Comparison of ENCODE assay signal across 9 cellular contexts in genomic region chr11:1757861-1758610, GRCh38. TPM values are rescaled to one million over a fixed set of nuclear protein-coding genes. Genes with fewer than 3 reads are reported as not detected.
DNase-seq lines count a peak whose midpoint lies in the region; ATAC-seq, FAIRE-seq and TF ChIP-seq lines count a peak whose summit lies in the region.
"Had no signal": no experiment of that assay in that cellular context is flagged by ENCODE, and none has a peak within 500 bp of the region (broad histone marks: within the 10 kb centered on the region; RNA-seq: fewer than 3 reads in every experiment).

No MANE protein-coding gene starts in this region.

- peaks cover 38 to 75% (median 52%) of the 10 kb centered on the region in 4 donors for H3K4me1 ChIP-seq in liver (ENCODE audit: control insufficient read depth in 4 of 4, insufficient read depth in 4 of 4, low read length in 3 of 4)
- peaks cover 31% of the 10 kb centered on the region for H3K4me1 ChIP-seq in HepG2 (ENCODE audit: insufficient read depth, low read length)
- H3K4me1 ChIP-seq in mucosa of rectum (ENCODE audit: control insufficient read depth in 2 of 2, insufficient read depth in 2 of 2, low read length in 2 of 2): peaks cover 41% of the 10 kb centered on the region in 2 donors
- H3K4me1 ChIP-seq in vagina: peaks cover 75% of the 10 kb centered on the region

- 68% methylated on average over 17 of the region's 17 CpGs for WGBS in liver
- 90% methylated on average over 14 of the region's 17 CpGs for WGBS in HepG2 (ENCODE audit: low lambda C conversion rate)

- TF ChIP-seq EP300 in HepG2 (IDR thresholded peaks at IDR 0.05; ENCODE audit: low read depth in 2 of 2, low read length in 2 of 2) (no peak), HepG2 (CRISPR knock-in tag; IDR thresholded peaks at IDR 0.05; ENCODE audit: borderline replicate concordance) (no peak)

- POLR2A ChIA-PET in HepG2 (lab: Yijun Ruan, JAX): no interaction called here
- POLR2A ChIA-PET in HEK293T (lab: Yijun Ruan, JAX): no interaction called here

- ATAC-seq in HepG2: no peak
- no peak for ATAC-seq in HG03378 (IDR thresholded peaks at IDR 0.05; ENCODE audit: unreplicated experiment)

- CTCF ChIA-PET in HepG2 (lab: Yijun Ruan, JAX; ENCODE audit: low intra/inter-chr PET ratio, low total read pairs): no interaction called here
- CTCF ChIA-PET in HEK293T (lab: Yijun Ruan, JAX): no interaction called here

- peaks cover 7% of the 10 kb centered on the region for H3K79me2 ChIP-seq in HepG2 (ENCODE audit: insufficient read depth, low read length)

- H3K4me2 ChIP-seq in HepG2 (ENCODE audit: low read depth, low read length): no peak overlapping the region

- H3K27ac ChIP-seq in liver (ENCODE audit: low read depth in 1 of 2, low read length in 2 of 2) (peak overlapping the region; percentile 32 to 86), HepG2 (ENCODE audit: extremely low read length, insufficient read depth, low read length) (no peak overlapping the region), mucosa of rectum (ENCODE audit: low read depth in 2 of 2, low read length in 2 of 2) (peak overlapping the region; percentile 32 to 43), vagina (peak overlapping the region; percentile 95)

- in situ Hi-C loops in HepG2 (cut with HindIII; ENCODE audit: extremely low pct_ligation_motif_present, low pct_unique_long_range_greater_than_20kb): no loop called here

- no peak for TF ChIP-seq POLR2A in HepG2 (IDR thresholded peaks at IDR 0.05; ENCODE audit: insufficient read depth in 1 of 2, low read depth in 2 of 2, low read length in 2 of 2)
- TF ChIP-seq POLR2A in vagina (IDR thresholded peaks at IDR 0.05): no peak

- peaks cover 12% of the 10 kb centered on the region for H4K20me1 ChIP-seq in HepG2 (ENCODE audit: insufficient read depth, low read length)

- BruUV-seq in HepG2 (replicated peaks; lab: Mats Ljungman, UMichigan): no TSS peak

- FAIRE-seq in HepG2 (lab: Jason Lieb, UNC): no peak

- intact Hi-C loops in HepG2 (cut with micrococcal nuclease; ENCODE audit: unreplicated experiment) (no loop called here), vagina (cut with DNase I) (no loop called here)

- no peak overlapping the region for H3K4me3 ChIP-seq in liver (ENCODE audit: low read depth in 1 of 3, low read length in 3 of 3)
- H3K4me3 ChIP-seq in HepG2 (replicated peaks in 1 of 3; ENCODE audit: insufficient read depth in 1 of 3, low read depth in 2 of 3, low read length in 3 of 3): no peak overlapping the region
- H3K4me3 ChIP-seq in mucosa of rectum (ENCODE audit: low read length in 2 of 2): no peak overlapping the region
- no peak overlapping the region for H3K4me3 ChIP-seq in vagina

- TF ChIP-seq RAD21 in liver (IDR thresholded peaks at IDR 0.05) (no peak), HepG2 (CRISPR knock-in tag; IDR thresholded peaks at IDR 0.05) (no peak)

- TF ChIP-seq CTCF in liver (IDR thresholded peaks at IDR 0.05; ENCODE audit: low read depth, low read length, missing input control): no peak
- TF ChIP-seq CTCF in HepG2 (CRISPR knock-in tag; IDR thresholded peaks at IDR 0.05): no peak
- no peak for TF ChIP-seq CTCF in vagina (IDR thresholded peaks at IDR 0.05)

- H3K9me3 ChIP-seq in liver (ENCODE audit: control insufficient read depth in 4 of 4, low read length in 3 of 4) (no peaks in the 10 kb centered on the region), HepG2 (ENCODE audit: low read length) (no peaks in the 10 kb centered on the region), mucosa of rectum (ENCODE audit: control insufficient read depth in 2 of 2, low read length in 2 of 2) (no peaks in the 10 kb centered on the region), vagina (no peaks in the 10 kb centered on the region)

- no peaks in the 10 kb centered on the region for H3K27me3 ChIP-seq in liver (ENCODE audit: control insufficient read depth in 4 of 4, insufficient read depth in 4 of 4, low read length in 3 of 4)
- no peaks in the 10 kb centered on the region for H3K27me3 ChIP-seq in HepG2 (ENCODE audit: control insufficient read depth in 1 of 2, insufficient read depth in 2 of 2, low read length in 2 of 2)
- H3K27me3 ChIP-seq in mucosa of rectum (ENCODE audit: control insufficient read depth in 2 of 2, insufficient read depth in 2 of 2, low read length in 2 of 2): no peaks in the 10 kb centered on the region
- H3K27me3 ChIP-seq in vagina: no peaks in the 10 kb centered on the region

- H3K9ac ChIP-seq in liver (ENCODE audit: low read depth in 1 of 2, low read length in 2 of 2) (no peak overlapping the region), HepG2 (ENCODE audit: insufficient read depth, low read depth, low read length) (no peak overlapping the region), mucosa of rectum (ENCODE audit: low read depth in 1 of 2, low read length in 2 of 2) (no peak overlapping the region)

- H2AFZ ChIP-seq in HepG2 (ENCODE audit: low read length): no peak overlapping the region

- H3K36me3 ChIP-seq in liver (ENCODE audit: control insufficient read depth in 4 of 4, insufficient read depth in 3 of 4, low read depth in 1 of 4, low read length in 3 of 4) (peaks cover 0 to 32% (median 20%) of the 10 kb centered on the region in 4 donors), HepG2 (replicated peaks in 1 of 2; ENCODE audit: control insufficient read depth in 1 of 2, insufficient read depth in 2 of 2, low read length in 2 of 2) (peaks cover 27 to 38% of the 10 kb centered on the region in 2 experiments; a peak in 4 of 5 replicates), mucosa of rectum (ENCODE audit: control insufficient read depth in 2 of 2, insufficient read depth in 2 of 2, low read length in 2 of 2) (peaks cover 47 to 64% of the 10 kb centered on the region in 2 donors), vagina (peaks cover 0 to 69% of the 10 kb centered on the region in 2 donors)

- DNase-seq in HepG2 (ENCODE audit: low spot score): no peak
- DNase-seq in activated naive CD4-positive, alpha-beta T cell treated with Interleukin-2 at 50 U/mL for 16 hours: peak; percentile 38
- no peak for DNase-seq in vagina (ENCODE audit: extremely low spot score in 2 of 2)
- DNase-seq in NCI-H510A (lab: John Stamatoyannopoulos, UW): no peak
- DNase-seq in HEK293T (ENCODE audit: extremely low spot score): no peak
- DNase-seq: SHP77 had no signal

TF ChIP-seq in liver, 16 proteins besides CTCF, POLR2A, EP300 and RAD21 (continues in another document):
- no peak for TF ChIP-seq EGR1 (IDR thresholded peaks at IDR 0.05; ENCODE audit: low read depth in 2 of 2)

TF ChIP-seq in HepG2, 621 proteins besides CTCF, POLR2A, EP300 and RAD21 (continues in another document):
- no peak for TF ChIP-seq ZNF878 (CRISPR knock-in tag; IDR thresholded peaks at IDR 0.05)

RNA-seq across cellular contexts. Expression of gene CTSD, which starts 5.7 kb away (rescaled TPM):
- total RNA-seq in liver: 100 to 1,000 TPM; 310 to 374 TPM
- 100 to 1,000 TPM; 731 to 814 TPM for polyA plus RNA-seq in liver
- 41.6 and 143 TPM in 2 replicates for total RNA-seq in HepG2 (2016; rRNA removed; fragmentation: Illumina TruSeq; extraction: Trizol)
- 27.5 and 30.2 TPM in 2 replicates for total RNA-seq in HepG2 (2016; cell fraction: cytosol; rRNA removed; fragmentation: Illumina TruSeq; extraction: Trizol; ENCODE audit: low read depth)
- 34.4 and 150 TPM in 2 replicates for total RNA-seq in HepG2 (2016; cell fraction: insoluble cytoplasmic fraction; rRNA removed; fragmentation: Illumina TruSeq; extraction: Trizol)
- total RNA-seq in HepG2 (2016; cell fraction: membrane; rRNA removed; fragmentation: Illumina TruSeq; extraction: Trizol): 48.5 and 49.5 TPM in 2 replicates
- total RNA-seq in HepG2 (2016; cell fraction: nucleus; rRNA removed; fragmentation: Illumina TruSeq; extraction: Trizol): 148 and 175 TPM in 2 replicates
- polyA plus RNA-seq in HepG2 (2011; rRNA removed): 230 and 408 TPM in 2 replicates
- 243 and 281 TPM in 2 replicates for polyA plus RNA-seq in HepG2 (2011; cell fraction: cytosol; rRNA removed)
- 384 and 418 TPM in 2 replicates for polyA plus RNA-seq in HepG2 (2011; cell fraction: nucleus; rRNA removed)
- polyA plus RNA-seq in HepG2 (2012): 353 and 402 TPM in 2 replicates
- polyA plus RNA-seq in HepG2 (2016; cell fraction: cytosol; fragmentation: Illumina TruSeq; extraction: Trizol; ENCODE audit: low read depth): 52.6 and 53.6 TPM in 2 replicates
- 67.0 and 91.4 TPM in 2 replicates for polyA plus RNA-seq in HepG2 (2016; cell fraction: insoluble cytoplasmic fraction; fragmentation: Illumina TruSeq; extraction: Trizol; ENCODE audit: low read depth)
- 63.0 and 71.7 TPM in 2 replicates for polyA plus RNA-seq in HepG2 (2016; cell fraction: membrane; fragmentation: Illumina TruSeq; extraction: Trizol; ENCODE audit: low read depth)
- polyA plus RNA-seq in HepG2 (2016; cell fraction: nucleus; fragmentation: Illumina TruSeq; extraction: Trizol; ENCODE audit: insufficient read depth, low read depth): 389 and 405 TPM in 2 replicates
- polyA minus RNA-seq in HepG2 (2011; rRNA and poly(A)+ RNA removed; ENCODE audit: low replicate concordance): 165 and 658 TPM in 2 replicates
- polyA minus RNA-seq in HepG2 (2011; cell fraction: cytosol; rRNA and poly(A)+ RNA removed): 233 and 311 TPM in 2 replicates
- 60.6 and 93.4 TPM in 2 replicates for polyA minus RNA-seq in HepG2 (2011; cell fraction: nucleus; rRNA and poly(A)+ RNA removed)
- 508 TPM for total RNA-seq in vagina

RNA-seq across cellular contexts. Expression of gene IFITM10, which starts 7.6 kb away (rescaled TPM):
- 1 to 10 TPM in 1 of 2 donors, under 1 TPM in 1; 0.65 to 8.5 TPM for total RNA-seq in liver
- 1 to 10 TPM in 1 of 2 donors, under 1 TPM in 1; 0.14 to 2.9 TPM for polyA plus RNA-seq in liver
- 0.09 TPM in 1 of 2 replicates, not detected in the other for total RNA-seq in HepG2 (2016; rRNA removed; fragmentation: Illumina TruSeq; extraction: Trizol)
- total RNA-seq in HepG2 (2016; cell fraction: cytosol; rRNA removed; fragmentation: Illumina TruSeq; extraction: Trizol; ENCODE audit: low read depth): not detected in 2 replicates
- not detected in 2 replicates for total RNA-seq in HepG2 (2016; cell fraction: insoluble cytoplasmic fraction; rRNA removed; fragmentation: Illumina TruSeq; extraction: Trizol)
- total RNA-seq in HepG2 (2016; cell fraction: membrane; rRNA removed; fragmentation: Illumina TruSeq; extraction: Trizol): not detected in 2 replicates
- not detected in 2 replicates for total RNA-seq in HepG2 (2016; cell fraction: nucleus; rRNA removed; fragmentation: Illumina TruSeq; extraction: Trizol)
- polyA plus RNA-seq in HepG2 (2011; rRNA removed): 0.13 and 0.22 TPM in 2 replicates
- polyA plus RNA-seq in HepG2 (2011; cell fraction: cytosol; rRNA removed): 0.08 and 0.11 TPM in 2 replicates
- polyA plus RNA-seq in HepG2 (2011; cell fraction: nucleus; rRNA removed): 1.8 and 2.5 TPM in 2 replicates
- 0.47 and 1.3 TPM in 2 replicates for polyA plus RNA-seq in HepG2 (2012)
- not detected in 2 replicates for polyA plus RNA-seq in HepG2 (2016; cell fraction: cytosol; fragmentation: Illumina TruSeq; extraction: Trizol; ENCODE audit: low read depth)
- polyA plus RNA-seq in HepG2 (2016; cell fraction: insoluble cytoplasmic fraction; fragmentation: Illumina TruSeq; extraction: Trizol; ENCODE audit: low read depth): not detected in 2 replicates
- not detected in 2 replicates for polyA plus RNA-seq in HepG2 (2016; cell fraction: membrane; fragmentation: Illumina TruSeq; extraction: Trizol; ENCODE audit: low read depth)
- not detected in 2 replicates for polyA plus RNA-seq in HepG2 (2016; cell fraction: nucleus; fragmentation: Illumina TruSeq; extraction: Trizol; ENCODE audit: insufficient read depth, low read depth)
- polyA minus RNA-seq in HepG2 (2011; rRNA and poly(A)+ RNA removed; ENCODE audit: low replicate concordance): 0.28 and 0.44 TPM in 2 replicates
- polyA minus RNA-seq in HepG2 (2011; cell fraction: cytosol; rRNA and poly(A)+ RNA removed): not detected in 2 replicates
- 1.0 and 1.6 TPM in 2 replicates for polyA minus RNA-seq in HepG2 (2011; cell fraction: nucleus; rRNA and poly(A)+ RNA removed)
- total RNA-seq in vagina: 4.9 TPM
